1 cellular context compared by ENCODE assay signal in the genomic region with DNA sequence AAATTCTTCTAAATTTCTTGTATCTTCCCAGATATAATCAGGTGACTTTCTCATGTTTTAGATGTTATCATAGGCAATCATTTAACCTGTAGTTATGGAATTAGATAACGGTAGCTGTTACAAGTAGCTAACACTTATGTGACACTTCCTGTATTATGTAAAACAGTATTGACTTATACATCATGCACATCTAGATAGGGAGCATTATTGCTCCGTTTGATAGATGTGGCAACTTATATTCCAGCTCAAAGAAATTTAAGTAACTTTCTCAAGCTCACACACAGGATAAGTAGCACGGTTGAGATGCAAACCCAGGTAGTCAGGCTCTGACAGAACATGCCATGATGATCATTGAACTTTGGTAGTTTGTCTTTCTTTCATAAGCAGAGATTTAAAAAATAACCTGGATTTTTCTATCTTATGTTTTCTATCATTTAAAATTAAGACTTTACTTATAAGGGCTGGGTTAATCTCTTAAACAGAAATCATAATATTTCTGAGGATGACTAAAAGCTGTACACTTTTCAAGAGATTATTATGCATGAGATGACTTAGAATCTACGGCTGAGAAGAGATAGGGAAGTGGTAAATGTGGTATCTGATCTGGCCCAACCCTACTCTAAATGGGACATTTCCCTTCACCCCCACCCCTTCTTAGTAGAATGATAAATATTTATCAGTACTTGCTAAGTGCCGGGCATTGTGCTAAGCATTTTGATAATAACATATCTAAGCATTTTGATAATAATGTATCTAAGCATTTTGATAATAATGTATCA.
TF ChIP-seq lines count a peak whose summit lies in the region.

No MANE protein-coding gene starts in this region.

TF ChIP-seq in GM23338, 12 proteins besides CTCF, POLR2A, EP300 and RAD21 (continued from another document):
- TF ChIP-seq, protein P1, sequence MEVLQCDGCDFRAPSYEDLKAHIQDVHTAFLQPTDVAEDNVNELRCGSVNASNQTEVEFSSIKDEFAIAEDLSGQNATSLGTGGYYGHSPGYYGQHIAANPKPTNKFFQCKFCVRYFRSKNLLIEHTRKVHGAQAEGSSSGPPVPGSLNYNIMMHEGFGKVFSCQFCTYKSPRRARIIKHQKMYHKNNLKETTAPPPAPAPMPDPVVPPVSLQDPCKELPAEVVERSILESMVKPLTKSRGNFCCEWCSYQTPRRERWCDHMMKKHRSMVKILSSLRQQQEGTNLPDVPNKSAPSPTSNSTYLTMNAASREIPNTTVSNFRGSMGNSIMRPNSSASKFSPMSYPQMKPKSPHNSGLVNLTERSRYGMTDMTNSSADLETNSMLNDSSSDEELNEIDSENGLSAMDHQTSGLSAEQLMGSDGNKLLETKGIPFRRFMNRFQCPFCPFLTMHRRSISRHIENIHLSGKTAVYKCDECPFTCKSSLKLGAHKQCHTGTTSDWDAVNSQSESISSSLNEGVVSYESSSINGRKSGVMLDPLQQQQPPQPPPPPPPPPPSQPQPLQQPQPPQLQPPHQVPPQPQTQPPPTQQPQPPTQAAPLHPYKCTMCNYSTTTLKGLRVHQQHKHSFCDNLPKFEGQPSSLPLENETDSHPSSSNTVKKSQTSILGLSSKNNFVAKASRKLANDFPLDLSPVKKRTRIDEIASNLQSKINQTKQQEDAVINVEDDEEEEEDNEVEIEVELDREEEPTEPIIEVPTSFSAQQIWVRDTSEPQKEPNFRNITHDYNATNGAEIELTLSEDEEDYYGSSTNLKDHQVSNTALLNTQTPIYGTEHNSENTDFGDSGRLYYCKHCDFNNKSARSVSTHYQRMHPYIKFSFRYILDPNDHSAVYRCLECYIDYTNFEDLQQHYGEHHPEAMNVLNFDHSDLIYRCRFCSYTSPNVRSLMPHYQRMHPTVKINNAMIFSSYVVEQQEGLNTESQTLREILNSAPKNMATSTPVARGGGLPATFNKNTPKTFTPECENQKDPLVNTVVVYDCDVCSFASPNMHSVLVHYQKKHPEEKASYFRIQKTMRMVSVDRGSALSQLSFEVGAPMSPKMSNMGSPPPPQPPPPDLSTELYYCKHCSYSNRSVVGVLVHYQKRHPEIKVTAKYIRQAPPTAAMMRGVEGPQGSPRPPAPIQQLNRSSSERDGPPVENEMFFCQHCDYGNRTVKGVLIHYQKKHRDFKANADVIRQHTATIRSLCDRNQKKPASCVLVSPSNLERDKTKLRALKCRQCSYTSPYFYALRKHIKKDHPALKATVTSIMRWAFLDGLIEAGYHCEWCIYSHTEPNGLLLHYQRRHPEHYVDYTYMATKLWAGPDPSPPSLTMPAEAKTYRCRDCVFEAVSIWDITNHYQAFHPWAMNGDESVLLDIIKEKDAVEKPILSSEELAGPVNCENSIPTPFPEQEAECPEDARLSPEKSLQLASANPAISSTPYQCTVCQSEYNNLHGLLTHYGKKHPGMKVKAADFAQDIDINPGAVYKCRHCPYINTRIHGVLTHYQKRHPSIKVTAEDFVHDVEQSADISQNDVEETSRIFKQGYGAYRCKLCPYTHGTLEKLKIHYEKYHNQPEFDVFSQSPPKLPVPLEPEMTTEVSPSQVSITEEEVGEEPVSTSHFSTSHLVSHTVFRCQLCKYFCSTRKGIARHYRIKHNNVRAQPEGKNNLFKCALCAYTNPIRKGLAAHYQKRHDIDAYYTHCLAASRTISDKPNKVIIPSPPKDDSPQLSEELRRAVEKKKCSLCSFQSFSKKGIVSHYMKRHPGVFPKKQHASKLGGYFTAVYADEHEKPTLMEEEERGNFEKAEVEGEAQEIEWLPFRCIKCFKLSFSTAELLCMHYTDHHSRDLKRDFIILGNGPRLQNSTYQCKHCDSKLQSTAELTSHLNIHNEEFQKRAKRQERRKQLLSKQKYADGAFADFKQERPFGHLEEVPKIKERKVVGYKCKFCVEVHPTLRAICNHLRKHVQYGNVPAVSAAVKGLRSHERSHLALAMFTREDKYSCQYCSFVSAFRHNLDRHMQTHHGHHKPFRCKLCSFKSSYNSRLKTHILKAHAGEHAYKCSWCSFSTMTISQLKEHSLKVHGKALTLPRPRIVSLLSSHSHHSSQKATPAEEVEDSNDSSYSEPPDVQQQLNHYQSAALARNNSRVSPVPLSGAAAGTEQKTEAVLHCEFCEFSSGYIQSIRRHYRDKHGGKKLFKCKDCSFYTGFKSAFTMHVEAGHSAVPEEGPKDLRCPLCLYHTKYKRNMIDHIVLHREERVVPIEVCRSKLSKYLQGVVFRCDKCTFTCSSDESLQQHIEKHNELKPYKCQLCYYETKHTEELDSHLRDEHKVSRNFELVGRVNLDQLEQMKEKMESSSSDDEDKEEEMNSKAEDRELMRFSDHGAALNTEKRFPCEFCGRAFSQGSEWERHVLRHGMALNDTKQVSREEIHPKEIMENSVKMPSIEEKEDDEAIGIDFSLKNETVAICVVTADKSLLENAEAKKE (CRISPR knock-in tag; IDR thresholded peaks at IDR 0.05) = no peak
- no peak for TF ChIP-seq JUNB (IDR thresholded peaks at IDR 0.05; ENCODE audit: unreplicated experiment)
TF ChIP-seq in GM23338: peak in this region for 0.
